8 cellular contexts compared by ENCODE assay signal in genomic region chr10:114498413-114499111, GRCh38.
A peak's percentile ranks its signal among the peaks of the same experiment; 100 is the strongest.
DNase-seq lines count a peak whose midpoint lies in the region; ATAC-seq and TF ChIP-seq lines count a peak whose summit lies in the region.

No MANE protein-coding gene starts in this region.

- H3K9ac ChIP-seq in smooth muscle cell (ENCODE audit: low read depth) = no peak overlapping the region

- WGBS in esophagus squamous epithelium, 2 donors = 78 to 83% methylated on average over 2 of the region's 2 CpGs
- 100% methylated on average over 2 of the region's 2 CpGs for WGBS in smooth muscle cell (ENCODE audit: low lambda C conversion rate)

- in situ Hi-C loops in GM13976 (cut with MboI; ENCODE audit: low sequenced_read_pairs, unreplicated experiment) = no loop called here

- no peaks in the 10 kb centered on the region for H4K20me1 ChIP-seq in smooth muscle cell (ENCODE audit: low read depth)

- H3K9me3 ChIP-seq in esophagus squamous epithelium = no peaks in the 10 kb centered on the region
- no peaks in the 10 kb centered on the region for H3K9me3 ChIP-seq in smooth muscle cell (replicated peaks; ENCODE audit: low read depth)

- no peak overlapping the region for H2AFZ ChIP-seq in smooth muscle cell (ENCODE audit: low read depth)

- H3K27ac ChIP-seq in esophagus squamous epithelium (peak overlapping the region; percentile 85 to 95 (median 90)), smooth muscle cell (ENCODE audit: low read depth) (no peak overlapping the region)

- no peaks in the 10 kb centered on the region for H3K79me2 ChIP-seq in smooth muscle cell (ENCODE audit: low read depth)

- H3K4me1 ChIP-seq in esophagus squamous epithelium = peaks cover 5 to 74% (median 30%) of the 10 kb centered on the region in 3 donors
- no peaks in the 10 kb centered on the region for H3K4me1 ChIP-seq in smooth muscle cell (ENCODE audit: low read depth)

- H3K4me3 ChIP-seq in esophagus squamous epithelium = no peak overlapping the region
- H3K4me3 ChIP-seq in smooth muscle cell = no peak overlapping the region

- no peak for TF ChIP-seq POLR2A in esophagus squamous epithelium (IDR thresholded peaks at IDR 0.05)

- H3K4me2 ChIP-seq in smooth muscle cell = no peak overlapping the region

- TF ChIP-seq CTCF in GM13976 (IDR thresholded peaks at IDR 0.05; ENCODE audit: borderline replicate concordance, control extremely low read depth, extremely low read depth, insufficient read depth, missing control alignments) (no peak), esophagus squamous epithelium (IDR thresholded peaks at IDR 0.05) (no peak), smooth muscle cell (IDR thresholded peaks at IDR 0.05; ENCODE audit: borderline replicate concordance, insufficient read depth, poor library complexity, severe bottlenecking) (no peak)

- ATAC-seq in GM21381 (IDR thresholded peaks at IDR 0.05; ENCODE audit: unreplicated experiment) = peak; percentile 66
- peak; percentile 41 for ATAC-seq in HG03457 (IDR thresholded peaks at IDR 0.05; ENCODE audit: unreplicated experiment)

- DNase-seq in GM13976 (ENCODE audit: low spot score) = peak; percentile 37
- DNase-seq in esophagus squamous epithelium (lab: John Stamatoyannopoulos, UW) = no peak
- DNase-seq in H4 (ENCODE audit: low spot score) = no peak
- no peak for DNase-seq in smooth muscle cell (lab: John Stamatoyannopoulos, UW; ENCODE audit: unreplicated experiment)
- DNase-seq in kidney tubule cell (ENCODE audit: low spot score) = no peak
- DNase-seq in amygdala (lab: John Stamatoyannopoulos, UW) = no peak

- intact Hi-C loops in esophagus squamous epithelium (cut with DNase I) = no loop called here

- H3K36me3 ChIP-seq in esophagus squamous epithelium (peaks cover 0 to 36% (median 0%) of the 10 kb centered on the region in 3 donors), smooth muscle cell (ENCODE audit: low read depth) (no peaks in the 10 kb centered on the region)

- no peaks in the 10 kb centered on the region for H3K27me3 ChIP-seq in esophagus squamous epithelium
- H3K27me3 ChIP-seq in smooth muscle cell (ENCODE audit: low read depth) = no peaks in the 10 kb centered on the region

- no peaks in the 10 kb centered on the region for H3F3A ChIP-seq in smooth muscle cell (ENCODE audit: low read depth)
